ENCODE assay signal across 14 cellular contexts in genomic region chr5:3361811-3362605, GRCh38.
DNase-seq lines count a peak whose midpoint lies in the region; ATAC-seq and TF ChIP-seq lines count a peak whose summit lies in the region.
"Had no signal": no experiment of that assay in that cellular context is flagged by ENCODE, and none has a peak within 500 bp of the region (broad histone marks: within the 10 kb centered on the region; RNA-seq: fewer than 3 reads in every experiment).

No MANE protein-coding gene starts in this region.

- no peak overlapping the region for H3K4me3 Mint-ChIP-seq in endodermal cell
- H3K4me3 Mint-ChIP-seq: B cell; CD4-positive, alpha-beta T cell; HFFc6 had no signal

- H3K4me3 ChIP-seq in colonic mucosa (no peak overlapping the region), endodermal cell (ENCODE audit: low read length) (no peak overlapping the region), vagina (no peak overlapping the region)

- TF ChIP-seq CTCF in colonic mucosa (IDR thresholded peaks at IDR 0.05) = no peak
- no peak for TF ChIP-seq CTCF in endodermal cell (conservative IDR thresholded peaks at IDR 0.05)
- TF ChIP-seq CTCF in vagina (IDR thresholded peaks at IDR 0.05) = no peak

- H3K9me3 ChIP-seq in colonic mucosa (no peaks in the 10 kb centered on the region), endodermal cell (ENCODE audit: control insufficient read depth, low read length) (no peaks in the 10 kb centered on the region), vagina (no peaks in the 10 kb centered on the region)

- H3K27ac ChIP-seq in colonic mucosa (no peak overlapping the region), endodermal cell (ENCODE audit: low read depth, low read length) (no peak overlapping the region), vagina (no peak overlapping the region)

- H3K27me3 ChIP-seq in colonic mucosa (no peaks in the 10 kb centered on the region), endodermal cell (ENCODE audit: control insufficient read depth, insufficient read depth, low read length, poor library complexity, severe bottlenecking) (no peaks in the 10 kb centered on the region), vagina (no peaks in the 10 kb centered on the region)

- H3K9me3 Mint-ChIP-seq in endodermal cell = no peaks in the 10 kb centered on the region
- H3K9me3 Mint-ChIP-seq: CD4-positive, alpha-beta T cell had no signal

- peaks cover 3% of the 10 kb centered on the region for H3K27me3 Mint-ChIP-seq in endodermal cell (ENCODE audit: insufficient read depth)
- H3K27me3 Mint-ChIP-seq: B cell; CD4-positive, alpha-beta T cell had no signal

- intact Hi-C loops in colonic mucosa (cut with DNase I) = no loop called here
- intact Hi-C loops in sciatic nerve (cut with DNase I) = no loop called here
- intact Hi-C loops in vagina (cut with DNase I) = no loop called here

- no peaks in the 10 kb centered on the region for H3K4me1 Mint-ChIP-seq in endodermal cell
- H3K4me1 Mint-ChIP-seq: B cell had no signal

- no peaks in the 10 kb centered on the region for H3K36me3 ChIP-seq in colonic mucosa
- H3K36me3 ChIP-seq in endodermal cell (ENCODE audit: control insufficient read depth, insufficient read depth, low read length) = no peaks in the 10 kb centered on the region
- no peaks in the 10 kb centered on the region for H3K36me3 ChIP-seq in vagina

- TF ChIP-seq POLR2A in vagina (IDR thresholded peaks at IDR 0.05) = no peak

- DNase-seq in colonic mucosa = peak; percentile 1
- DNase-seq in endodermal cell = peak; percentile 14
- peak; percentile 19 for DNase-seq in sciatic nerve (ENCODE audit: low spot score)
- peak; percentile 77 to 89 for DNase-seq in vagina (ENCODE audit: extremely low spot score in 2 of 2)
- no peak for DNase-seq in NCI-H748 (lab: John Stamatoyannopoulos, UW; ENCODE audit: unreplicated experiment)
- DNase-seq: C1 segment of cervical spinal cord; Calu3; CD4-positive, alpha-beta T cell; DMS 273 treated with DMSO at 0.1 percent for 48 hours; HCEC 1CT; HFFc6 had no signal

- 89 to 95% methylated on average over 4 to 9 of the region's 9 CpGs for WGBS in endodermal cell (ENCODE audit: insufficient coverage in 1 of 2, insufficient read length in 1 of 2), 2 experiments

- H3K4me1 ChIP-seq in colonic mucosa (no peaks in the 10 kb centered on the region), endodermal cell (ENCODE audit: control insufficient read depth, insufficient read depth, low read length) (no peaks in the 10 kb centered on the region), vagina (no peaks in the 10 kb centered on the region)

- no peaks in the 10 kb centered on the region for H3K36me3 Mint-ChIP-seq in endodermal cell (ENCODE audit: low read depth)

- H3K9ac ChIP-seq in colonic mucosa (ENCODE audit: low read depth in 2 of 2, low read length in 2 of 2) (no peak overlapping the region), endodermal cell (ENCODE audit: extremely low read depth, low read length, poor library complexity, severe bottlenecking) (no peak overlapping the region)

- H3K27ac Mint-ChIP-seq in endodermal cell = no peak overlapping the region
- H3K27ac Mint-ChIP-seq: B cell; CD4-positive, alpha-beta T cell; HFFc6 had no signal

- ATAC-seq in sciatic nerve (no peak), HG02798 (IDR thresholded peaks at IDR 0.05; ENCODE audit: poor library complexity, unreplicated experiment) (no peak), GM19452 (IDR thresholded peaks at IDR 0.05; ENCODE audit: unreplicated experiment) (no peak)
